Comparison of ENCODE assay signal across 10 cellular contexts in genomic region chr11:16191212-16191851, GRCh38.
DNase-seq lines count a peak whose midpoint lies in the region; ATAC-seq and TF ChIP-seq lines count a peak whose summit lies in the region.
"Had no signal": no experiment of that assay in that cellular context is flagged by ENCODE, and none has a peak within 500 bp of the region (broad histone marks: within the 10 kb centered on the region; RNA-seq: fewer than 3 reads in every experiment).

No MANE protein-coding gene starts in this region.

- no peaks in the 10 kb centered on the region for H3K9me3 Mint-ChIP-seq in nephron
- H3K9me3 Mint-ChIP-seq in activated CD8-positive, alpha-beta T cell treated with anti-CD3 and anti-CD28 coated beads for 36 hours = no peaks in the 10 kb centered on the region
- H3K9me3 Mint-ChIP-seq: activated naive CD4-positive, alpha-beta T cell treated with anti-CD3 and anti-CD28 coated beads, Interleukin-2, amount 50 U/mL, for 24 hours had no signal

- H3K27me3 Mint-ChIP-seq in nephron (ENCODE audit: low read depth) = peaks cover 12% of the 10 kb centered on the region
- no peaks in the 10 kb centered on the region for H3K27me3 Mint-ChIP-seq in activated CD8-positive, alpha-beta T cell treated with anti-CD3 and anti-CD28 coated beads for 36 hours
- H3K27me3 Mint-ChIP-seq: activated naive CD4-positive, alpha-beta T cell treated with anti-CD3 and anti-CD28 coated beads, Interleukin-2, amount 50 U/mL, for 24 hours had no signal

- DNase-seq in GM10266 (ENCODE audit: extremely low spot score) (no peak), SJCRH30 (no peak)
- DNase-seq in activated CD8-positive, alpha-beta T cell treated with anti-CD3 and anti-CD28 coated beads for 36 hours = no peak
- no peak for DNase-seq in stimulated activated naive CD4-positive, alpha-beta T cell (lab: John Stamatoyannopoulos, UW)
- DNase-seq: GF-D8 had no signal

- TF ChIP-seq CTCF in GM10266 (IDR thresholded peaks at IDR 0.05; ENCODE audit: control insufficient read depth, insufficient read depth, low read depth, missing control alignments) = peak; percentile 11
- TF ChIP-seq CTCF in HEK293 (tag by site-specific recombination; IDR thresholded peaks at IDR 0.05) = no peak
- TF ChIP-seq CTCF in nephron (IDR thresholded peaks at IDR 0.05; ENCODE audit: unreplicated experiment in 3 of 3) = no peak
- TF ChIP-seq CTCF in activated CD8-positive, alpha-beta T cell treated with anti-CD3 and anti-CD28 coated beads for 36 hours (IDR thresholded peaks at IDR 0.05) = no peak

- no peaks in the 10 kb centered on the region for H3K27me3 ChIP-seq in SJCRH30

- H3K9me3 ChIP-seq in HEK293 (ENCODE audit: control insufficient read depth, insufficient read depth, low read depth, low read length) = no peaks in the 10 kb centered on the region
- no peaks in the 10 kb centered on the region for H3K9me3 ChIP-seq in SJCRH30 (replicated peaks)

- H3K4me3 ChIP-seq in HEK293 (ENCODE audit: low read depth, low read length) = no peak overlapping the region
- H3K4me3 ChIP-seq in SJCRH30 = no peak overlapping the region

- CTCF ChIA-PET in HEK293 (lab: Yijun Ruan, JAX) = interaction anchor here (0.5 to 0.7 kb wide), 5 partner anchors 54 to 423 kb away, joined by 3 to 5 read pairs (median 4); no protein-coding TSS in a partner anchor
- CTCF ChIA-PET in activated CD8-positive, alpha-beta T cell treated with anti-CD3 and anti-CD28 coated beads for 36 hours (lab: Charles Lee) = interaction anchor here (0.6 to 1.3 kb wide), 2 partner anchors 22 to 136 kb away, joined by 3 to 4 read pairs; no protein-coding TSS in a partner anchor

- peaks cover 49% of the 10 kb centered on the region for H3K4me1 Mint-ChIP-seq in nephron
- no peaks in the 10 kb centered on the region for H3K4me1 Mint-ChIP-seq in activated CD8-positive, alpha-beta T cell treated with anti-CD3 and anti-CD28 coated beads for 36 hours (ENCODE audit: low read depth)
- H3K4me1 Mint-ChIP-seq: activated naive CD4-positive, alpha-beta T cell treated with anti-CD3 and anti-CD28 coated beads, Interleukin-2, amount 50 U/mL, for 24 hours had no signal

- no peaks in the 10 kb centered on the region for H3K36me3 ChIP-seq in HEK293 (ENCODE audit: control insufficient read depth in 2 of 2, insufficient read depth in 1 of 2, low read length in 2 of 2)
- H3K36me3 ChIP-seq in SJCRH30 = no peaks in the 10 kb centered on the region

- no peak overlapping the region for H3K4me3 Mint-ChIP-seq in nephron
- H3K4me3 Mint-ChIP-seq in activated CD8-positive, alpha-beta T cell treated with anti-CD3 and anti-CD28 coated beads for 36 hours = no peak overlapping the region
- H3K4me3 Mint-ChIP-seq: activated naive CD4-positive, alpha-beta T cell treated with anti-CD3 and anti-CD28 coated beads, Interleukin-2, amount 50 U/mL, for 24 hours had no signal

- H3K36me3 Mint-ChIP-seq in nephron (ENCODE audit: low read depth) = no peaks in the 10 kb centered on the region
- H3K36me3 Mint-ChIP-seq in activated CD8-positive, alpha-beta T cell treated with anti-CD3 and anti-CD28 coated beads for 36 hours (ENCODE audit: low read depth) = no peaks in the 10 kb centered on the region
- H3K36me3 Mint-ChIP-seq: activated naive CD4-positive, alpha-beta T cell treated with anti-CD3 and anti-CD28 coated beads, Interleukin-2, amount 50 U/mL, for 24 hours had no signal

- intact Hi-C loops in activated CD8-positive, alpha-beta T cell treated with anti-CD3 and anti-CD28 coated beads for 36 hours (cut with micrococcal nuclease) = no loop called here

- H3K27ac Mint-ChIP-seq in nephron = peak overlapping the region; percentile 6 to 53 (median 11)
- H3K27ac Mint-ChIP-seq in activated CD8-positive, alpha-beta T cell treated with anti-CD3 and anti-CD28 coated beads for 36 hours = no peak overlapping the region
- H3K27ac Mint-ChIP-seq: activated naive CD4-positive, alpha-beta T cell treated with anti-CD3 and anti-CD28 coated beads, Interleukin-2, amount 50 U/mL, for 24 hours had no signal

- H3K4me1 ChIP-seq in HEK293 (ENCODE audit: control insufficient read depth, insufficient read depth, low read length) = peaks cover 4% of the 10 kb centered on the region; the same call in 1 of the 2 replicates
- peaks cover 17% of the 10 kb centered on the region for H3K4me1 ChIP-seq in SJCRH30

- POLR2A ChIA-PET in HEK293 (lab: Yijun Ruan, JAX) = no interaction called here
- POLR2A ChIA-PET in activated CD8-positive, alpha-beta T cell treated with anti-CD3 and anti-CD28 coated beads for 36 hours (lab: Charles Lee) = interaction anchor here (0.6 kb wide), 1 partner anchor 27 kb away, joined by 5 read pairs; no protein-coding TSS in a partner anchor

- H3K27ac ChIP-seq in HEK293 (ENCODE audit: extremely low read depth, low read depth, low read length) (no peak overlapping the region), SJCRH30 (no peak overlapping the region)

- peak; percentile 52; the same call in 2 of the 3 replicates for ATAC-seq in SK-N-SH treated with all-trans-retinoic acid at 6 μM for 48 hours
- ATAC-seq in activated CD8-positive, alpha-beta T cell treated with anti-CD3 and anti-CD28 coated beads for 36 hours = no peak
- ATAC-seq in GM21529 (IDR thresholded peaks at IDR 0.05; ENCODE audit: unreplicated experiment) = no peak

TF ChIP-seq in HEK293, 187 proteins besides CTCF, POLR2A, EP300 and RAD21 (continues in another document):
- no peak for TF ChIP-seq ZFP3 (tag by site-specific recombination; IDR thresholded peaks at IDR 0.05; ENCODE audit: low read depth)
- TF ChIP-seq FEZF1 (tag by site-specific recombination; IDR thresholded peaks at IDR 0.05) = no peak
- no peak for TF ChIP-seq ZNF354C (tag by site-specific recombination; IDR thresholded peaks at IDR 0.05; ENCODE audit: borderline replicate concordance, low read depth)
- 0 out of 2 replicates have a peak, but pooled peaks have one; percentile 3 for TF ChIP-seq ZNF654 (tag by site-specific recombination; IDR thresholded peaks at IDR 0.05; ENCODE audit: low read depth)
- TF ChIP-seq ZNF302 (tag by site-specific recombination; IDR thresholded peaks at IDR 0.05; ENCODE audit: low read depth) = no peak
- no peak for TF ChIP-seq ZNF426 (tag by site-specific recombination; IDR thresholded peaks at IDR 0.05)
- TF ChIP-seq KLF16 (tag by site-specific recombination; IDR thresholded peaks at IDR 0.05) = no peak
- no peak for TF ChIP-seq ZBTB6 (tag by site-specific recombination; IDR thresholded peaks at IDR 0.05)
- no peak for TF ChIP-seq ZSCAN23 (tag by site-specific recombination; IDR thresholded peaks at IDR 0.05)

TF ChIP-seq in SK-N-SH treated with all-trans-retinoic acid at 6 μM for 48 hours, 23 proteins besides CTCF, POLR2A, EP300 and RAD21 (continues in another document):
- TF ChIP-seq ZFP30 (CRISPR knock-in tag; IDR thresholded peaks at IDR 0.05) (no peak), OSR1 (CRISPR knock-in tag; IDR thresholded peaks at IDR 0.05) (no peak), ARNTL (CRISPR knock-in tag; IDR thresholded peaks at IDR 0.05; ENCODE audit: borderline replicate concordance, low read depth) (no peak), SNAI2 (CRISPR knock-in tag; IDR thresholded peaks at IDR 0.05) (no peak), ZNF565 (CRISPR knock-in tag; conservative IDR thresholded peaks at IDR 0.05; ENCODE audit: low read depth) (no peak), GLIS3 (CRISPR knock-in tag; IDR thresholded peaks at IDR 0.05) (no peak), RARB (CRISPR knock-in tag; IDR thresholded peaks at IDR 0.05) (no peak), CSDC2 (CRISPR knock-in tag; IDR thresholded peaks at IDR 0.05) (no peak), BACH2 (CRISPR knock-in tag; IDR thresholded peaks at IDR 0.05; ENCODE audit: borderline replicate concordance) (no peak), ESRRG (CRISPR knock-in tag; IDR thresholded peaks at IDR 0.05) (no peak), PPARA (CRISPR knock-in tag; IDR thresholded peaks at IDR 0.05; ENCODE audit: borderline replicate concordance) (no peak), ZC3H10 (CRISPR knock-in tag; IDR thresholded peaks at IDR 0.05) (no peak), TOX (CRISPR knock-in tag; IDR thresholded peaks at IDR 0.05; ENCODE audit: borderline replicate concordance) (no peak), ZNF70 (CRISPR knock-in tag; IDR thresholded peaks at IDR 0.05) (no peak), ZFP3 (CRISPR knock-in tag; IDR thresholded peaks at IDR 0.05) (no peak)
- TF ChIP-seq, protein P1, sequence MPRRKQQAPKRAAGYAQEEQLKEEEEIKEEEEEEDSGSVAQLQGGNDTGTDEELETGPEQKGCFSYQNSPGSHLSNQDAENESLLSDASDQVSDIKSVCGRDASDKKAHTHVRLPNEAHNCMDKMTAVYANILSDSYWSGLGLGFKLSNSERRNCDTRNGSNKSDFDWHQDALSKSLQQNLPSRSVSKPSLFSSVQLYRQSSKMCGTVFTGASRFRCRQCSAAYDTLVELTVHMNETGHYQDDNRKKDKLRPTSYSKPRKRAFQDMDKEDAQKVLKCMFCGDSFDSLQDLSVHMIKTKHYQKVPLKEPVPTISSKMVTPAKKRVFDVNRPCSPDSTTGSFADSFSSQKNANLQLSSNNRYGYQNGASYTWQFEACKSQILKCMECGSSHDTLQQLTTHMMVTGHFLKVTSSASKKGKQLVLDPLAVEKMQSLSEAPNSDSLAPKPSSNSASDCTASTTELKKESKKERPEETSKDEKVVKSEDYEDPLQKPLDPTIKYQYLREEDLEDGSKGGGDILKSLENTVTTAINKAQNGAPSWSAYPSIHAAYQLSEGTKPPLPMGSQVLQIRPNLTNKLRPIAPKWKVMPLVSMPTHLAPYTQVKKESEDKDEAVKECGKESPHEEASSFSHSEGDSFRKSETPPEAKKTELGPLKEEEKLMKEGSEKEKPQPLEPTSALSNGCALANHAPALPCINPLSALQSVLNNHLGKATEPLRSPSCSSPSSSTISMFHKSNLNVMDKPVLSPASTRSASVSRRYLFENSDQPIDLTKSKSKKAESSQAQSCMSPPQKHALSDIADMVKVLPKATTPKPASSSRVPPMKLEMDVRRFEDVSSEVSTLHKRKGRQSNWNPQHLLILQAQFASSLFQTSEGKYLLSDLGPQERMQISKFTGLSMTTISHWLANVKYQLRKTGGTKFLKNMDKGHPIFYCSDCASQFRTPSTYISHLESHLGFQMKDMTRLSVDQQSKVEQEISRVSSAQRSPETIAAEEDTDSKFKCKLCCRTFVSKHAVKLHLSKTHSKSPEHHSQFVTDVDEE (CRISPR knock-in tag; IDR thresholded peaks at IDR 0.05) = no peak
